9 cellular contexts compared by ENCODE assay signal in the genomic region with DNA sequence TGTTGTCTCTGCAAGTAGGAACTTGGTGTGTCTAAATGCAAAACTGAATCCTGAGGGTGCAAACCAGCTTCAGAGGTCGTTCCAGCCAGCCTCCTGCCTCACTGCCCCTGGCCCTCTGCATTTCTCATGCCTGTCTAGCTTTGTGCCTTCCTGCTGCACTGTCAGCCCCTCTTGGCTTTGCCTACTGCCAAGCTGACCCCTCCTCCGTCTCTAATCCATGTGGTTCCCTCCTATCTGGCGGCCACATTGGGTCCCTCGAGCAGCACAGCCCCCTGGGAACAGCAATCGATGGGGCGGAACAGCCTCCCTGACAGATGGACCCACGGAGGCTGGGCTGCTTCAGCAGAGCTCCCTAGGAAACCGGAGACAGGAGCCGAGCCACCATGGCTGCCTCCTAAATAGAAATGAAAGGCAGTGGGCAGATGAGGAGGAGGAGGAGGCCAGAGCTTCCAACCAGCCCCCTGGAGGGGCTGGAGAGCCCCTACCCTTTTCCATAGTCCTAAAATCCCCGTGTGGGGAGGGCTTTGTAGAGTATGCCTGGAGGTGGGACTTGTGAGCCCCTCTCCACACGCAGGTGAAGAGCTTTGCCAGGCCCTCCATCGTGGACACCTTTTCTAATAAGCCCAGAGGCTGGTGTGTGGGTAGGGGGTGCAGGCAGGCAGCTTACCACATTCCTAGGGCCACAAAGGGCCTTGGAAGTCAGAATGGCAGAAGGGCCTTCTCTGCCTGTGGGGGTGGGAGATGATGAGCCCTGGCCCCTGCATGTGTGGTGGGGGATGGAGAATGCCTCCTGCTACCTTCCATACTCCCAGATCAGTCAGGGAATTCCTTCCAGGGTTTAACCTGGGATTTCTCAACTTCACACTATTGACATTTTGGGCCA. TPM values are rescaled to one million over a fixed set of nuclear protein-coding genes. Genes with fewer than 3 reads are reported as not detected.
DNase-seq lines count a peak whose midpoint lies in the region; ATAC-seq, FAIRE-seq and TF ChIP-seq lines count a peak whose summit lies in the region.
"Had no signal": no experiment of that assay in that cellular context is flagged by ENCODE, and none has a peak within 500 bp of the region (broad histone marks: within the 10 kb centered on the region; RNA-seq: fewer than 3 reads in every experiment).

No MANE protein-coding gene starts in this region.

- ATAC-seq in left cardiac atrium (no peak), HG02610 (IDR thresholded peaks at IDR 0.05; ENCODE audit: unreplicated experiment) (no peak), GM18517 (IDR thresholded peaks at IDR 0.05; ENCODE audit: unreplicated experiment) (no peak)
- ATAC-seq: stimulated activated naive CD8-positive, alpha-beta T cell treated with anti-CD3 and anti-CD28 coated beads, Interleukin-15, amount 100 ng/mL, for 72 hours had no signal

- WGBS in urinary bladder = 77% methylated on average over 12 of the region's 12 CpGs

- H3K27ac ChIP-seq in astrocyte (ENCODE audit: low read depth, low read length) (no peak overlapping the region), urinary bladder (ENCODE audit: low read depth) (peak overlapping the region; percentile 43)

- TF ChIP-seq CTCF in astrocyte (IDR thresholded peaks at IDR 0.05; ENCODE audit: insufficient read depth, low read depth, low read length) = no peak
- TF ChIP-seq CTCF in mesothelial cell of epicardium (IDR thresholded peaks at IDR 0.05; ENCODE audit: unreplicated experiment) = no peak

- H3K27ac Mint-ChIP-seq in astrocyte (ENCODE audit: unreplicated experiment) = peak overlapping the region; percentile 78
- H3K27ac Mint-ChIP-seq in mesothelial cell of epicardium = no peak overlapping the region

- no peaks in the 10 kb centered on the region for H3K9me3 Mint-ChIP-seq in astrocyte (ENCODE audit: unreplicated experiment)
- H3K9me3 Mint-ChIP-seq in mesothelial cell of epicardium = no peaks in the 10 kb centered on the region
- H3K9me3 Mint-ChIP-seq: stimulated activated naive CD8-positive, alpha-beta T cell treated with anti-CD3 and anti-CD28 coated beads, Interleukin-15, amount 100 ng/mL, for 72 hours had no signal

- H2AFZ ChIP-seq in astrocyte (ENCODE audit: low read depth, low read length) = no peak overlapping the region

- H3K36me3 ChIP-seq in astrocyte (ENCODE audit: insufficient read depth, low read length) (no peaks in the 10 kb centered on the region), urinary bladder (ENCODE audit: insufficient read depth) (no peaks in the 10 kb centered on the region)

- DNase-seq in cardiac septum (ENCODE audit: low spot score) (peak; percentile 51), left cardiac atrium (no peak), astrocyte (ENCODE audit: low read depth) (no peak), mesothelial cell of epicardium (ENCODE audit: low spot score in 2 of 2, unreplicated experiment in 2 of 2) (peak in 1 of 2 experiments; percentile 36), dermis blood vessel endothelial cell (no peak)

- H3K27me3 Mint-ChIP-seq in astrocyte (ENCODE audit: low read depth, unreplicated experiment) (no peaks in the 10 kb centered on the region), mesothelial cell of epicardium (ENCODE audit: low read depth) (no peaks in the 10 kb centered on the region)

- intact Hi-C loops in cardiac septum (cut with DNase I) (loop anchor here (1.0 kb wide), 1 partner anchor 8 kb away; no protein-coding TSS in a partner anchor), left cardiac atrium (cut with DNase I) (no loop called here)

- H3K9me3 ChIP-seq in astrocyte (ENCODE audit: insufficient read depth, low read depth, low read length) = no peaks in the 10 kb centered on the region

- peaks cover 2% of the 10 kb centered on the region for H3K79me2 ChIP-seq in astrocyte (ENCODE audit: insufficient read depth, low read length)

- H4K20me1 ChIP-seq in astrocyte (ENCODE audit: insufficient read depth, low read length) = no peaks in the 10 kb centered on the region

- FAIRE-seq in astrocyte (lab: Jason Lieb, UNC) = no peak

- no peaks in the 10 kb centered on the region for H3K27me3 ChIP-seq in astrocyte (ENCODE audit: insufficient read depth, low read length)

- H3K4me1 Mint-ChIP-seq in astrocyte (ENCODE audit: low read depth, unreplicated experiment) (peaks cover 58% of the 10 kb centered on the region), mesothelial cell of epicardium (peaks cover 59% of the 10 kb centered on the region)

- H3K9ac ChIP-seq in astrocyte (ENCODE audit: low read length) = peak overlapping the region; percentile 79

- H3K36me3 Mint-ChIP-seq in astrocyte (ENCODE audit: low read depth, unreplicated experiment) (no peaks in the 10 kb centered on the region), mesothelial cell of epicardium (no peaks in the 10 kb centered on the region)

- H3K4me2 ChIP-seq in astrocyte (ENCODE audit: low read length) = peak overlapping the region; percentile 82

- H3K4me3 Mint-ChIP-seq in astrocyte (ENCODE audit: unreplicated experiment) (peak overlapping the region; percentile 60), mesothelial cell of epicardium (peak overlapping the region; percentile 53)

- H3K4me1 ChIP-seq in astrocyte (ENCODE audit: insufficient read depth, low read length) (peaks cover 37% of the 10 kb centered on the region), urinary bladder (ENCODE audit: insufficient read depth) (no peaks in the 10 kb centered on the region)

- H3K4me3 ChIP-seq in astrocyte (ENCODE audit: insufficient read depth, low read depth, low read length) (no peak overlapping the region), urinary bladder (ENCODE audit: low read depth, low read length) (no peak overlapping the region)

RNA-seq across cellular contexts. Expression of gene CXXC5, which starts 9.2 kb away (rescaled TPM):
- 49.3 TPM for total RNA-seq in cardiac septum
- total RNA-seq in left cardiac atrium = 10 to 100 TPM; 33.4 to 44.1 TPM
- 151 and 185 TPM in 2 replicates for total RNA-seq in astrocyte
- total RNA-seq in mesothelial cell of epicardium = 35.7 to 38.3 TPM (median 37.4 TPM) in 3 replicates
- total RNA-seq in urinary bladder = 28.0 TPM
- polyA plus RNA-seq in urinary bladder = 28.2 TPM
- 29.6 and 36.1 TPM in 2 replicates for total RNA-seq in dermis blood vessel endothelial cell
